Comparison of ENCODE assay signal across 2 cellular contexts in the genomic region with DNA sequence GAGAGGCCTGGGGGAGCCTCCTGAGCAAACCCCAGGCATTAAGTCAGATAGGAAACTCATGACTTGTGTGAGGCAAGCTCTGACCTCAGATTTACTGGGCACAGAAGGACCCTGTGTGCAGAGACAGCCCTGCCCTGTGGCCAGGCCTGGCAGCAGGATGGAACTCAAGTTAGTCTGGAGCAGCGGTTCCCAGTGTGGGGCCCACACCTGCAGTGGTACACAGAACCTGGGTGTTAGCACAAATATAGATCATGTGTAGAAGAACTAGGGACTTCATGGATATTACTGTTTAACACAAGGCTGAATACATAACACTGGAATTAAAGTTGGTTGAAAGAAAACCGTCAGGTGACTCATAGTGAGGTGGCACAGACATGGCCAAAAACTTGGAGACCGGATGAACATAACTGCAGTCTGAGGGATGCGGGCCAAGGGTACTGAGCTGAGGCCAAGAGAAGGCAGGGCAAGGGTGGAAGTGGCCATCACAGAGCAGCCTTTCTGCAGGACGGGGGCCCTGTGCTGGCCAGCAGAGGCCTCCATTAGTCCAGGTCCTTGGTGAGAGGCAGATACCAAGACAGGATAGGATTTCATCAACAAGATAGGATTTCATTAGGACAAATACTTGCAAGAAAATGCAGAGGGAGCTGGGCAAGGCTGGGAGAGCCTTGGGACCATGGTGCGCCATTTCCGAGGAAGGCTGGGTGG.
TF ChIP-seq lines count a peak whose summit lies in the region.

No MANE protein-coding gene starts in this region.

TF ChIP-seq in K562, 482 proteins besides CTCF, POLR2A, EP300 and RAD21:
- TF ChIP-seq, protein P1, sequence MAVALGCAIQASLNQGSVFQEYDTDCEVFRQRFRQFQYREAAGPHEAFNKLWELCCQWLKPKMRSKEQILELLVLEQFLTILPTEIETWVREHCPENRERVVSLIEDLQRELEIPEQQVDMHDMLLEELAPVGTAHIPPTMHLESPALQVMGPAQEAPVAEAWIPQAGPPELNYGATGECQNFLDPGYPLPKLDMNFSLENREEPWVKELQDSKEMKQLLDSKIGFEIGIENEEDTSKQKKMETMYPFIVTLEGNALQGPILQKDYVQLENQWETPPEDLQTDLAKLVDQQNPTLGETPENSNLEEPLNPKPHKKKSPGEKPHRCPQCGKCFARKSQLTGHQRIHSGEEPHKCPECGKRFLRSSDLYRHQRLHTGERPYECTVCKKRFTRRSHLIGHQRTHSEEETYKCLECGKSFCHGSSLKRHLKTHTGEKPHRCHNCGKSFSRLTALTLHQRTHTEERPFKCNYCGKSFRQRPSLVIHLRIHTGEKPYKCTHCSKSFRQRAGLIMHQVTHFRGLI (CRISPR knock-in tag; IDR thresholded peaks at IDR 0.05): no peak
- TF ChIP-seq E2F3 (CRISPR knock-in tag; IDR thresholded peaks at IDR 0.05): no peak
- TF ChIP-seq POLR3A (IDR thresholded peaks at IDR 0.05; ENCODE audit: borderline replicate concordance, extremely low read depth, insufficient read depth, insufficient read length): no peak
- TF ChIP-seq FOSL1 (tag; conservative IDR thresholded peaks at IDR 0.05): peak; percentile 86

TF ChIP-seq in HepG2, 621 proteins besides CTCF, POLR2A, EP300 and RAD21:
- TF ChIP-seq, protein P2, sequence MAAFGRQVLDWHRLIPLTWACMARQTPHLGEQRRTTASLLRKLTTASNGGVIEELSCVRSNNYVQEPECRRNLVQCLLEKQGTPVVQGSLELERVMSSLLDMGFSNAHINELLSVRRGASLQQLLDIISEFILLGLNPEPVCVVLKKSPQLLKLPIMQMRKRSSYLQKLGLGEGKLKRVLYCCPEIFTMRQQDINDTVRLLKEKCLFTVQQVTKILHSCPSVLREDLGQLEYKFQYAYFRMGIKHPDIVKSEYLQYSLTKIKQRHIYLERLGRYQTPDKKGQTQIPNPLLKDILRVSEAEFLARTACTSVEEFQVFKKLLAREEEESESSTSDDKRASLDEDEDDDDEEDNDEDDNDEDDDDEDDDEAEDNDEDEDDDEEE (CRISPR knock-in tag; IDR thresholded peaks at IDR 0.05): no peak
- TF ChIP-seq HNRNPL (IDR thresholded peaks at IDR 0.05; ENCODE audit: low read depth, low read length) (0 out of 2 replicates have a peak, but pooled peaks have one; percentile 26), FOSL2 (CRISPR knock-in tag; IDR thresholded peaks at IDR 0.05) (peak; percentile 27; the same call in 1 of the 2 replicates)
